In genomic region chr12:15629108-15629507, GRCh38 we compare ENCODE assay signal across 1 cellular context.
TF ChIP-seq lines count a peak whose summit lies in the region.

No MANE protein-coding gene starts in this region.

TF ChIP-seq in HepG2, 621 proteins besides CTCF, POLR2A, EP300 and RAD21 (continued from another document and continues in another):
- TF ChIP-seq, protein P1, sequence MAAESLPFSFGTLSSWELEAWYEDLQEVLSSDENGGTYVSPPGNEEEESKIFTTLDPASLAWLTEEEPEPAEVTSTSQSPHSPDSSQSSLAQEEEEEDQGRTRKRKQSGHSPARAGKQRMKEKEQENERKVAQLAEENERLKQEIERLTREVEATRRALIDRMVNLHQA (CRISPR knock-in tag; IDR thresholded peaks at IDR 0.05), result no peak
- TF ChIP-seq FOXM1 (CRISPR knock-in tag; IDR thresholded peaks at IDR 0.05) (no peak), ZKSCAN5 (CRISPR knock-in tag; IDR thresholded peaks at IDR 0.05) (no peak), FOXK2 (IDR thresholded peaks at IDR 0.05) (no peak), ZNF281 (CRISPR knock-in tag; IDR thresholded peaks at IDR 0.05; ENCODE audit: borderline replicate concordance) (no peak; the same call in 1 of the 2 replicates), MLXIP (CRISPR knock-in tag; IDR thresholded peaks at IDR 0.05; ENCODE audit: borderline replicate concordance) (no peak), ZNF850 (CRISPR knock-in tag; conservative IDR thresholded peaks at IDR 0.05) (no peak), ZBTB42 (CRISPR knock-in tag; IDR thresholded peaks at IDR 0.05) (no peak), SMARCE1 (IDR thresholded peaks at IDR 0.05; ENCODE audit: borderline replicate concordance) (no peak), ZNF598 (CRISPR knock-in tag; IDR thresholded peaks at IDR 0.05; ENCODE audit: borderline replicate concordance) (no peak), SNRNP70 (IDR thresholded peaks at IDR 0.05; ENCODE audit: low read depth, low read length) (no peak), ZNF296 (CRISPR knock-in tag; conservative IDR thresholded peaks at IDR 0.05) (no peak), ZMAT5 (CRISPR knock-in tag; IDR thresholded peaks at IDR 0.05; ENCODE audit: borderline replicate concordance, low read depth) (no peak), AGO1 (IDR thresholded peaks at IDR 0.05; ENCODE audit: low read depth, low read length, poor library complexity, severe bottlenecking) (no peak), ZNF646 (CRISPR knock-in tag; IDR thresholded peaks at IDR 0.05) (no peak), CSRNP2 (CRISPR knock-in tag; conservative IDR thresholded peaks at IDR 0.05; ENCODE audit: low read depth) (no peak), KMT2A (CRISPR knock-in tag; IDR thresholded peaks at IDR 0.05) (peak; percentile 63; the same call in 1 of the 2 replicates), HOXA7 (CRISPR knock-in tag; IDR thresholded peaks at IDR 0.05) (no peak), CAMTA2 (CRISPR knock-in tag; IDR thresholded peaks at IDR 0.05; ENCODE audit: borderline replicate concordance) (no peak), ZNF746 (CRISPR knock-in tag; IDR thresholded peaks at IDR 0.05) (no peak), KAT7 (CRISPR knock-in tag; IDR thresholded peaks at IDR 0.05; ENCODE audit: borderline replicate concordance) (no peak), ERF (CRISPR knock-in tag; IDR thresholded peaks at IDR 0.05) (peak; percentile 54; the same call in 1 of the 2 replicates), ARHGAP35 (CRISPR knock-in tag; IDR thresholded peaks at IDR 0.05; ENCODE audit: borderline replicate concordance) (no peak), SATB2 (CRISPR knock-in tag; IDR thresholded peaks at IDR 0.05) (no peak), RFX3 (CRISPR knock-in tag; IDR thresholded peaks at IDR 0.05) (no peak), FOSL2 (CRISPR knock-in tag; IDR thresholded peaks at IDR 0.05) (peak; percentile 91), ZNF230 (CRISPR knock-in tag; IDR thresholded peaks at IDR 0.05) (no peak), ZMYM3 (CRISPR knock-in tag; IDR thresholded peaks at IDR 0.05) (no peak), ZNF20 (CRISPR knock-in tag; IDR thresholded peaks at IDR 0.05) (no peak), IKZF5 (CRISPR knock-in tag; IDR thresholded peaks at IDR 0.05) (peak; percentile 81), ZNF432 (CRISPR knock-in tag; IDR thresholded peaks at IDR 0.05; ENCODE audit: borderline replicate concordance) (no peak), ZNF678 (CRISPR knock-in tag; IDR thresholded peaks at IDR 0.05) (no peak), ZNF615 (CRISPR knock-in tag; IDR thresholded peaks at IDR 0.05; ENCODE audit: borderline replicate concordance) (no peak), ZFP41 (CRISPR knock-in tag; IDR thresholded peaks at IDR 0.05; ENCODE audit: borderline replicate concordance) (no peak)
- TF ChIP-seq, protein P2, sequence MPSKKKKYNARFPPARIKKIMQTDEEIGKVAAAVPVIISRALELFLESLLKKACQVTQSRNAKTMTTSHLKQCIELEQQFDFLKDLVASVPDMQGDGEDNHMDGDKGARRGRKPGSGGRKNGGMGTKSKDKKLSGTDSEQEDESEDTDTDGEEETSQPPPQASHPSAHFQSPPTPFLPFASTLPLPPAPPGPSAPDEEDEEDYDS (CRISPR knock-in tag; IDR thresholded peaks at IDR 0.05), result peak; percentile 60; the same call in 1 of the 2 replicates
- TF ChIP-seq, protein P3, sequence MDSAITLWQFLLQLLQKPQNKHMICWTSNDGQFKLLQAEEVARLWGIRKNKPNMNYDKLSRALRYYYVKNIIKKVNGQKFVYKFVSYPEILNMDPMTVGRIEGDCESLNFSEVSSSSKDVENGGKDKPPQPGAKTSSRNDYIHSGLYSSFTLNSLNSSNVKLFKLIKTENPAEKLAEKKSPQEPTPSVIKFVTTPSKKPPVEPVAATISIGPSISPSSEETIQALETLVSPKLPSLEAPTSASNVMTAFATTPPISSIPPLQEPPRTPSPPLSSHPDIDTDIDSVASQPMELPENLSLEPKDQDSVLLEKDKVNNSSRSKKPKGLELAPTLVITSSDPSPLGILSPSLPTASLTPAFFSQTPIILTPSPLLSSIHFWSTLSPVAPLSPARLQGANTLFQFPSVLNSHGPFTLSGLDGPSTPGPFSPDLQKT (CRISPR knock-in tag; IDR thresholded peaks at IDR 0.05; ENCODE audit: borderline replicate concordance), result no peak
- TF ChIP-seq, protein P4, sequence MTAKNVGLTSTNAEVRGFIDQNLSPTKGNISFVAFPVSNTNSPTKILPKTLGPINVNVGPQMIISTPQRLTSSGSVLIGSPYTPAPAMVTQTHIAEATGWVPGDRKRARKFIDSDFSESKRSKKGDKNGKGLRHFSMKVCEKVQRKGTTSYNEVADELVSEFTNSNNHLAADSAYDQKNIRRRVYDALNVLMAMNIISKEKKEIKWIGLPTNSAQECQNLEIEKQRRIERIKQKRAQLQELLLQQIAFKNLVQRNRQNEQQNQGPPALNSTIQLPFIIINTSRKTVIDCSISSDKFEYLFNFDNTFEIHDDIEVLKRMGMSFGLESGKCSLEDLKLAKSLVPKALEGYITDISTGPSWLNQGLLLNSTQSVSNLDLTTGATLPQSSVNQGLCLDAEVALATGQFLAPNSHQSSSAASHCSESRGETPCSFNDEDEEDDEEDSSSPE (CRISPR knock-in tag; IDR thresholded peaks at IDR 0.05), result peak; percentile 34; the same call in 1 of the 2 replicates
- TF ChIP-seq, protein P5, sequence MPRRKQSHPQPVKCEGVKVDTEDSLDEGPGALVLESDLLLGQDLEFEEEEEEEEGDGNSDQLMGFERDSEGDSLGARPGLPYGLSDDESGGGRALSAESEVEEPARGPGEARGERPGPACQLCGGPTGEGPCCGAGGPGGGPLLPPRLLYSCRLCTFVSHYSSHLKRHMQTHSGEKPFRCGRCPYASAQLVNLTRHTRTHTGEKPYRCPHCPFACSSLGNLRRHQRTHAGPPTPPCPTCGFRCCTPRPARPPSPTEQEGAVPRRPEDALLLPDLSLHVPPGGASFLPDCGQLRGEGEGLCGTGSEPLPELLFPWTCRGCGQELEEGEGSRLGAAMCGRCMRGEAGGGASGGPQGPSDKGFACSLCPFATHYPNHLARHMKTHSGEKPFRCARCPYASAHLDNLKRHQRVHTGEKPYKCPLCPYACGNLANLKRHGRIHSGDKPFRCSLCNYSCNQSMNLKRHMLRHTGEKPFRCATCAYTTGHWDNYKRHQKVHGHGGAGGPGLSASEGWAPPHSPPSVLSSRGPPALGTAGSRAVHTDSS (CRISPR knock-in tag; conservative IDR thresholded peaks at IDR 0.05), result no peak
- TF ChIP-seq, protein P6, sequence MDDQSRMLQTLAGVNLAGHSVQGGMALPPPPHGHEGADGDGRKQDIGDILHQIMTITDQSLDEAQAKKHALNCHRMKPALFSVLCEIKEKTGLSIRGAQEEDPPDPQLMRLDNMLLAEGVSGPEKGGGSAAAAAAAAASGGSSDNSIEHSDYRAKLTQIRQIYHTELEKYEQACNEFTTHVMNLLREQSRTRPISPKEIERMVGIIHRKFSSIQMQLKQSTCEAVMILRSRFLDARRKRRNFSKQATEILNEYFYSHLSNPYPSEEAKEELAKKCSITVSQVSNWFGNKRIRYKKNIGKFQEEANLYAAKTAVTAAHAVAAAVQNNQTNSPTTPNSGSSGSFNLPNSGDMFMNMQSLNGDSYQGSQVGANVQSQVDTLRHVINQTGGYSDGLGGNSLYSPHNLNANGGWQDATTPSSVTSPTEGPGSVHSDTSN (CRISPR knock-in tag; IDR thresholded peaks at IDR 0.05; ENCODE audit: borderline replicate concordance), result no peak
